In the genomic region with DNA sequence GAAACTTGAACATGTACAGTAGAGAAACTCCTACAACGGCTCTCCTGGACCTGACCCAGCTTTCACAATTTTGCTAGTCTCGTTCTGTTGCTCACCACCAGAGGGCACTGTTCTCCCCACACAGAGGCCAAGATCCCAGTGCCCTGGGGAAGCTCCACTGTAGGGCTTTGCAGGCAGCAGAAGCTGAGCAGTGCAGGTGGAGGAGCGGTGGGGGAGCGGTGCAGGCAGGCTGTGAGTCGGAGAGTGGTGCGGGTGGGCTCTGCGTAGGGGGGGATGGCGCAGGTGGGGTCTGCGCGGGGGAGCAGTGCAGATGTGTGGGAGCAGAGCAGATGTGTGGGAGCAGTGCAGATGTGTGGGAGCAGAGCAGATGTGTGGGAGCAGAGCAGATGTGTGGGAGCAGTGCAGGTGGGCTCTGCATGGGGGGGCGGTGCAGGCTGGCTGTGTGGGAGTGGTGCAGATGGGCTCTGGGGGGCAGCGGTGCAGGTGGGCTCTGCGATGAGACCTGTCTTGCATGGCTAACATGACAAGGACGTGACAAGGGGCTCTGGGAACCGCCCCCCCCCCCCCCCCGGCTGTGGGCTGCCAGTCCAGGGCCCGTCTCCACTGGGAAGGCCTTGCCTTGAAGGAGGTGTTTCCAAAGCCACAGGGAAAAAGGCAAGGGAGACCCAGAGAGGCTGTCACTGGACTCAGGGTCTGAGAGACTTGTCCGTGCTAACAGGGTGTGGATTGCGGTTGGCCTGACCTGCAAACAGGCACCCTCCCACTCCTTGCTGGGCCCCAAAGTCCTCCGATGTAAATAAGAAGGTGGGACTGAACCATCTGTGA, we compare ENCODE assay signal across 1 cellular context.
TF ChIP-seq lines count a peak whose summit lies in the region.

No MANE protein-coding gene starts in this region.

TF ChIP-seq in GM12878, 131 proteins besides CTCF, POLR2A, EP300 and RAD21:
- peak; percentile 97 for TF ChIP-seq SMC3 (IDR thresholded peaks at IDR 0.05; ENCODE audit: borderline replicate concordance, low read length)
- 0 out of 3 replicates have a peak, but pooled peaks of 1 of the 2 experiments have one; percentile 37 for TF ChIP-seq EGR1 (IDR thresholded peaks at IDR 0.05; ENCODE audit: borderline replicate concordance in 1 of 2, low read depth in 2 of 2, low read length in 2 of 2)
- peak; percentile 14 to 47; a peak in 1 of 4 replicates for TF ChIP-seq IKZF2 (IDR thresholded peaks at IDR 0.05)
- TF ChIP-seq, protein P1, sequence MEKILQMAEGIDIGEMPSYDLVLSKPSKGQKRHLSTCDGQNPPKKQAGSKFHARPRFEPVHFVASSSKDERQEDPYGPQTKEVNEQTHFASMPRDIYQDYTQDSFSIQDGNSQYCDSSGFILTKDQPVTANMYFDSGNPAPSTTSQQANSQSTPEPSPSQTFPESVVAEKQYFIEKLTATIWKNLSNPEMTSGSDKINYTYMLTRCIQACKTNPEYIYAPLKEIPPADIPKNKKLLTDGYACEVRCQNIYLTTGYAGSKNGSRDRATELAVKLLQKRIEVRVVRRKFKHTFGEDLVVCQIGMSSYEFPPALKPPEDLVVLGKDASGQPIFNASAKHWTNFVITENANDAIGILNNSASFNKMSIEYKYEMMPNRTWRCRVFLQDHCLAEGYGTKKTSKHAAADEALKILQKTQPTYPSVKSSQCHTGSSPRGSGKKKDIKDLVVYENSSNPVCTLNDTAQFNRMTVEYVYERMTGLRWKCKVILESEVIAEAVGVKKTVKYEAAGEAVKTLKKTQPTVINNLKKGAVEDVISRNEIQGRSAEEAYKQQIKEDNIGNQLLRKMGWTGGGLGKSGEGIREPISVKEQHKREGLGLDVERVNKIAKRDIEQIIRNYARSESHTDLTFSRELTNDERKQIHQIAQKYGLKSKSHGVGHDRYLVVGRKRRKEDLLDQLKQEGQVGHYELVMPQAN (conservative IDR thresholded peaks at IDR 0.05): no peak
- TF ChIP-seq, protein P2, sequence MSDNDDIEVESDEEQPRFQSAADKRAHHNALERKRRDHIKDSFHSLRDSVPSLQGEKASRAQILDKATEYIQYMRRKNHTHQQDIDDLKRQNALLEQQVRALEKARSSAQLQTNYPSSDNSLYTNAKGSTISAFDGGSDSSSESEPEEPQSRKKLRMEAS (IDR thresholded peaks at IDR 0.05; ENCODE audit: low read depth, low read length): peak; percentile 18; the same call in 1 of the 2 replicates
- TF ChIP-seq HDGF (IDR thresholded peaks at IDR 0.05): peak; percentile 85
- no peak for TF ChIP-seq SREBF1 (IDR thresholded peaks at IDR 0.05; ENCODE audit: low read length)
- peak; percentile 65; the same call in 1 of the 2 replicates for TF ChIP-seq RB1 (IDR thresholded peaks at IDR 0.05; ENCODE audit: borderline replicate concordance)
- TF ChIP-seq, protein P3, sequence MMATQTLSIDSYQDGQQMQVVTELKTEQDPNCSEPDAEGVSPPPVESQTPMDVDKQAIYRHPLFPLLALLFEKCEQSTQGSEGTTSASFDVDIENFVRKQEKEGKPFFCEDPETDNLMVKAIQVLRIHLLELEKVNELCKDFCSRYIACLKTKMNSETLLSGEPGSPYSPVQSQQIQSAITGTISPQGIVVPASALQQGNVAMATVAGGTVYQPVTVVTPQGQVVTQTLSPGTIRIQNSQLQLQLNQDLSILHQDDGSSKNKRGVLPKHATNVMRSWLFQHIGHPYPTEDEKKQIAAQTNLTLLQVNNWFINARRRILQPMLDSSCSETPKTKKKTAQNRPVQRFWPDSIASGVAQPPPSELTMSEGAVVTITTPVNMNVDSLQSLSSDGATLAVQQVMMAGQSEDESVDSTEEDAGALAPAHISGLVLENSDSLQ (IDR thresholded peaks at IDR 0.05): no peak
- TF ChIP-seq BCL11A (IDR thresholded peaks at IDR 0.05; ENCODE audit: low read depth, low read length): no peak
- TF ChIP-seq MTA3 (IDR thresholded peaks at IDR 0.05; ENCODE audit: borderline replicate concordance, low read length): no peak
- TF ChIP-seq, protein P4, sequence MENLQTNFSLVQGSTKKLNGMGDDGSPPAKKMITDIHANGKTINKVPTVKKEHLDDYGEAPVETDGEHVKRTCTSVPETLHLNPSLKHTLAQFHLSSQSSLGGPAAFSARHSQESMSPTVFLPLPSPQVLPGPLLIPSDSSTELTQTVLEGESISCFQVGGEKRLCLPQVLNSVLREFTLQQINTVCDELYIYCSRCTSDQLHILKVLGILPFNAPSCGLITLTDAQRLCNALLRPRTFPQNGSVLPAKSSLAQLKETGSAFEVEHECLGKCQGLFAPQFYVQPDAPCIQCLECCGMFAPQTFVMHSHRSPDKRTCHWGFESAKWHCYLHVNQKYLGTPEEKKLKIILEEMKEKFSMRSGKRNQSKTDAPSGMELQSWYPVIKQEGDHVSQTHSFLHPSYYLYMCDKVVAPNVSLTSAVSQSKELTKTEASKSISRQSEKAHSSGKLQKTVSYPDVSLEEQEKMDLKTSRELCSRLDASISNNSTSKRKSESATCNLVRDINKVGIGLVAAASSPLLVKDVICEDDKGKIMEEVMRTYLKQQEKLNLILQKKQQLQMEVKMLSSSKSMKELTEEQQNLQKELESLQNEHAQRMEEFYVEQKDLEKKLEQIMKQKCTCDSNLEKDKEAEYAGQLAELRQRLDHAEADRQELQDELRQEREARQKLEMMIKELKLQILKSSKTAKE (IDR thresholded peaks at IDR 0.05; ENCODE audit: low read depth, poor library complexity, severe bottlenecking): no peak
- TF ChIP-seq, protein P5, sequence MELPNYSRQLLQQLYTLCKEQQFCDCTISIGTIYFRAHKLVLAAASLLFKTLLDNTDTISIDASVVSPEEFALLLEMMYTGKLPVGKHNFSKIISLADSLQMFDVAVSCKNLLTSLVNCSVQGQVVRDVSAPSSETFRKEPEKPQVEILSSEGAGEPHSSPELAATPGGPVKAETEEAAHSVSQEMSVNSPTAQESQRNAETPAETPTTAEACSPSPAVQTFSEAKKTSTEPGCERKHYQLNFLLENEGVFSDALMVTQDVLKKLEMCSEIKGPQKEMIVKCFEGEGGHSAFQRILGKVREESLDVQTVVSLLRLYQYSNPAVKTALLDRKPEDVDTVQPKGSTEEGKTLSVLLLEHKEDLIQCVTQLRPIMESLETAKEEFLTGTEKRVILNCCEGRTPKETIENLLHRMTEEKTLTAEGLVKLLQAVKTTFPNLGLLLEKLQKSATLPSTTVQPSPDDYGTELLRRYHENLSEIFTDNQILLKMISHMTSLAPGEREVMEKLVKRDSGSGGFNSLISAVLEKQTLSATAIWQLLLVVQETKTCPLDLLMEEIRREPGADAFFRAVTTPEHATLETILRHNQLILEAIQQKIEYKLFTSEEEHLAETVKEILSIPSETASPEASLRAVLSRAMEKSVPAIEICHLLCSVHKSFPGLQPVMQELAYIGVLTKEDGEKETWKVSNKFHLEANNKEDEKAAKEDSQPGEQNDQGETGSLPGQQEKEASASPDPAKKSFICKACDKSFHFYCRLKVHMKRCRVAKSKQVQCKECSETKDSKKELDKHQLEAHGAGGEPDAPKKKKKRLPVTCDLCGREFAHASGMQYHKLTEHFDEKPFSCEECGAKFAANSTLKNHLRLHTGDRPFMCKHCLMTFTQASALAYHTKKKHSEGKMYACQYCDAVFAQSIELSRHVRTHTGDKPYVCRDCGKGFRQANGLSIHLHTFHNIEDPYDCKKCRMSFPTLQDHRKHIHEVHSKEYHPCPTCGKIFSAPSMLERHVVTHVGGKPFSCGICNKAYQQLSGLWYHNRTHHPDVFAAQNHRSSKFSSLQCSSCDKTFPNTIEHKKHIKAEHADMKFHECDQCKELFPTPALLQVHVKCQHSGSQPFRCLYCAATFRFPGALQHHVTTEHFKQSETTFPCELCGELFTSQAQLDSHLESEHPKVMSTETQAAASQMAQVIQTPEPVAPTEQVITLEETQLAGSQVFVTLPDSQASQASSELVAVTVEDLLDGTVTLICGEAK (IDR thresholded peaks at IDR 0.05; ENCODE audit: borderline replicate concordance): no peak
- TF ChIP-seq ZNF207 (IDR thresholded peaks at IDR 0.05; ENCODE audit: borderline replicate concordance): 0 out of 2 replicates have a peak, but pooled peaks have one; percentile 31
- 0 out of 2 replicates have a peak, but pooled peaks have one; percentile 47 for TF ChIP-seq WRNIP1 (IDR thresholded peaks at IDR 0.05; ENCODE audit: borderline replicate concordance, low read depth, low read length)
- peak; percentile 61; the same call in 1 of the 2 replicates for TF ChIP-seq IRF4 (IDR thresholded peaks at IDR 0.05; ENCODE audit: low read depth, low read length)
- TF ChIP-seq, protein P6, sequence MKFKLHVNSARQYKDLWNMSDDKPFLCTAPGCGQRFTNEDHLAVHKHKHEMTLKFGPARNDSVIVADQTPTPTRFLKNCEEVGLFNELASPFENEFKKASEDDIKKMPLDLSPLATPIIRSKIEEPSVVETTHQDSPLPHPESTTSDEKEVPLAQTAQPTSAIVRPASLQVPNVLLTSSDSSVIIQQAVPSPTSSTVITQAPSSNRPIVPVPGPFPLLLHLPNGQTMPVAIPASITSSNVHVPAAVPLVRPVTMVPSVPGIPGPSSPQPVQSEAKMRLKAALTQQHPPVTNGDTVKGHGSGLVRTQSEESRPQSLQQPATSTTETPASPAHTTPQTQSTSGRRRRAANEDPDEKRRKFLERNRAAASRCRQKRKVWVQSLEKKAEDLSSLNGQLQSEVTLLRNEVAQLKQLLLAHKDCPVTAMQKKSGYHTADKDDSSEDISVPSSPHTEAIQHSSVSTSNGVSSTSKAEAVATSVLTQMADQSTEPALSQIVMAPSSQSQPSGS (IDR thresholded peaks at IDR 0.05; ENCODE audit: low read length): no peak
- TF ChIP-seq IKZF1 (conservative IDR thresholded peaks at IDR 0.05): peak; percentile 43; the same call in 1 of the 2 replicates
- TF ChIP-seq RFX5 (IDR thresholded peaks at IDR 0.05; ENCODE audit: low read depth, low read length): 0 out of 2 replicates have a peak, but pooled peaks have one; percentile 20
- TF ChIP-seq SREBF2 (IDR thresholded peaks at IDR 0.05; ENCODE audit: low read length): no peak
- peak; percentile 31; the same call in 1 of the 2 replicates for TF ChIP-seq NBN (IDR thresholded peaks at IDR 0.05)
- TF ChIP-seq, protein P7, sequence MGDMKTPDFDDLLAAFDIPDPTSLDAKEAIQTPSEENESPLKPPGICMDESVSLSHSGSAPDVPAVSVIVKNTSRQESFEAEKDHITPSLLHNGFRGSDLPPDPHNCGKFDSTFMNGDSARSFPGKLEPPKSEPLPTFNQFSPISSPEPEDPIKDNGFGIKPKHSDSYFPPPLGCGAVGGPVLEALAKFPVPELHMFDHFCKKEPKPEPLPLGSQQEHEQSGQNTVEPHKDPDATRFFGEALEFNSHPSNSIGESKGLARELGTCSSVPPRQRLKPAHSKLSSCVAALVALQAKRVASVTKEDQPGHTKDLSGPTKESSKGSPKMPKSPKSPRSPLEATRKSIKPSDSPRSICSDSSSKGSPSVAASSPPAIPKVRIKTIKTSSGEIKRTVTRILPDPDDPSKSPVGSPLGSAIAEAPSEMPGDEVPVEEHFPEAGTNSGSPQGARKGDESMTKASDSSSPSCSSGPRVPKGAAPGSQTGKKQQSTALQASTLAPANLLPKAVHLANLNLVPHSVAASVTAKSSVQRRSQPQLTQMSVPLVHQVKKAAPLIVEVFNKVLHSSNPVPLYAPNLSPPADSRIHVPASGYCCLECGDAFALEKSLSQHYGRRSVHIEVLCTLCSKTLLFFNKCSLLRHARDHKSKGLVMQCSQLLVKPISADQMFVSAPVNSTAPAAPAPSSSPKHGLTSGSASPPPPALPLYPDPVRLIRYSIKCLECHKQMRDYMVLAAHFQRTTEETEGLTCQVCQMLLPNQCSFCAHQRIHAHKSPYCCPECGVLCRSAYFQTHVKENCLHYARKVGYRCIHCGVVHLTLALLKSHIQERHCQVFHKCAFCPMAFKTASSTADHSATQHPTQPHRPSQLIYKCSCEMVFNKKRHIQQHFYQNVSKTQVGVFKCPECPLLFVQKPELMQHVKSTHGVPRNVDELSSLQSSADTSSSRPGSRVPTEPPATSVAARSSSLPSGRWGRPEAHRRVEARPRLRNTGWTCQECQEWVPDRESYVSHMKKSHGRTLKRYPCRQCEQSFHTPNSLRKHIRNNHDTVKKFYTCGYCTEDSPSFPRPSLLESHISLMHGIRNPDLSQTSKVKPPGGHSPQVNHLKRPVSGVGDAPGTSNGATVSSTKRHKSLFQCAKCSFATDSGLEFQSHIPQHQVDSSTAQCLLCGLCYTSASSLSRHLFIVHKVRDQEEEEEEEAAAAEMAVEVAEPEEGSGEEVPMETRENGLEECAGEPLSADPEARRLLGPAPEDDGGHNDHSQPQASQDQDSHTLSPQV (IDR thresholded peaks at IDR 0.05): no peak
- TF ChIP-seq TBL1XR1 (IDR thresholded peaks at IDR 0.05; ENCODE audit: low read depth, low read length): 0 out of 2 replicates have a peak, but pooled peaks have one; percentile 34
- TF ChIP-seq CREM (IDR thresholded peaks at IDR 0.05; ENCODE audit: low read depth): no peak
- TF ChIP-seq, protein P8, sequence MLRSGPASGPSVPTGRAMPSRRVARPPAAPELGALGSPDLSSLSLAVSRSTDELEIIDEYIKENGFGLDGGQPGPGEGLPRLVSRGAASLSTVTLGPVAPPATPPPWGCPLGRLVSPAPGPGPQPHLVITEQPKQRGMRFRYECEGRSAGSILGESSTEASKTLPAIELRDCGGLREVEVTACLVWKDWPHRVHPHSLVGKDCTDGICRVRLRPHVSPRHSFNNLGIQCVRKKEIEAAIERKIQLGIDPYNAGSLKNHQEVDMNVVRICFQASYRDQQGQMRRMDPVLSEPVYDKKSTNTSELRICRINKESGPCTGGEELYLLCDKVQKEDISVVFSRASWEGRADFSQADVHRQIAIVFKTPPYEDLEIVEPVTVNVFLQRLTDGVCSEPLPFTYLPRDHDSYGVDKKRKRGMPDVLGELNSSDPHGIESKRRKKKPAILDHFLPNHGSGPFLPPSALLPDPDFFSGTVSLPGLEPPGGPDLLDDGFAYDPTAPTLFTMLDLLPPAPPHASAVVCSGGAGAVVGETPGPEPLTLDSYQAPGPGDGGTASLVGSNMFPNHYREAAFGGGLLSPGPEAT (IDR thresholded peaks at IDR 0.05; ENCODE audit: low read depth): no peak
- TF ChIP-seq YY1 (IDR thresholded peaks at IDR 0.05; ENCODE audit: low read depth, low read length): peak; percentile 72; the same call in 1 of the 2 replicates
- TF ChIP-seq, protein P9, sequence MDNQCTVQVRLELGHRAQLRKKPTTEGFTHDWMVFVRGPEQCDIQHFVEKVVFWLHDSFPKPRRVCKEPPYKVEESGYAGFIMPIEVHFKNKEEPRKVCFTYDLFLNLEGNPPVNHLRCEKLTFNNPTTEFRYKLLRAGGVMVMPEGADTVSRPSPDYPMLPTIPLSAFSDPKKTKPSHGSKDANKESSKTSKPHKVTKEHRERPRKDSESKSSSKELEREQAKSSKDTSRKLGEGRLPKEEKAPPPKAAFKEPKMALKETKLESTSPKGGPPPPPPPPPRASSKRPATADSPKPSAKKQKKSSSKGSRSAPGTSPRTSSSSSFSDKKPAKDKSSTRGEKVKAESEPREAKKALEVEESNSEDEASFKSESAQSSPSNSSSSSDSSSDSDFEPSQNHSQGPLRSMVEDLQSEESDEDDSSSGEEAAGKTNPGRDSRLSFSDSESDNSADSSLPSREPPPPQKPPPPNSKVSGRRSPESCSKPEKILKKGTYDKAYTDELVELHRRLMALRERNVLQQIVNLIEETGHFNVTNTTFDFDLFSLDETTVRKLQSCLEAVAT (IDR thresholded peaks at IDR 0.05): 0 out of 2 replicates have a peak, but pooled peaks have one; percentile 19
- TF ChIP-seq TCF12 (IDR thresholded peaks at IDR 0.05; ENCODE audit: low read depth, low read length): peak; percentile 51; the same call in 1 of the 2 replicates
- TF ChIP-seq POU2F2 (IDR thresholded peaks at IDR 0.05; ENCODE audit: borderline replicate concordance, low read depth, low read length): peak; percentile 20; the same call in 1 of the 3 replicates
- peak; percentile 43; the same call in 1 of the 2 replicates for TF ChIP-seq RUNX3 (IDR thresholded peaks at IDR 0.05; ENCODE audit: low read length)
- peak; percentile 61; the same call in 1 of the 2 replicates for TF ChIP-seq SMARCA5 (IDR thresholded peaks at IDR 0.05)
